Comparison of ENCODE assay signal across 15 cellular contexts in the genomic region with DNA sequence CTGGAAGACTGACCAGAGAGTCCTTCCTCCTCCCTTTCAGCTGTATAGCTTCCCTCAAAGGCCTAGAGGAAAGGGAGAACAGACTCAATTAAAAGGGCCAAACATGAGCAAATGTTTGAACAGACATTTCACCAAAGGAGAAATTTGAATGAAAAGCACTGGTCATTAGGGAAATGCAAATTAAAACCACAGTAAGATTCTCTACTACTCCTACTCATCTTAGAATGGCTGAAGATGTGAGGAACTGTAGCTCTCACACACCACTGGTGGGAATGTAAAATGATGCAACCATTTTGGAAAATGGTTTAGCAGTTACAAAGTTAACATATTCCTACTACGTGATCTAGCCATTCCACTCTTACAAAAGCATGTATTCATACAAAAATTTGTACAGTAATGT.
"Had no signal": no experiment of that assay in that cellular context is flagged by ENCODE, and none has a peak within 500 bp of the region (broad histone marks: within the 10 kb centered on the region; RNA-seq: fewer than 3 reads in every experiment).

No MANE protein-coding gene starts in this region.

- H3K27me3 ChIP-seq: dorsolateral prefrontal cortex, hepatocyte, pancreas, sigmoid colon, spleen, stomach, testis, upper lobe of right lung had no signal

- H3K4me3 Mint-ChIP-seq: endodermal cell; naive thymus-derived CD4-positive, alpha-beta T cell; T-helper 2 cell treated with Interferon-gamma antibody and Interleukin-4, amounts not matched to agents 5 μg/mL and 100 μg/mL, for 36 hours had no signal

- H3K4me3 ChIP-seq: dorsolateral prefrontal cortex, hepatocyte, pancreas, sigmoid colon, spleen, stomach, testis, upper lobe of right lung had no signal

- DNase-seq: activated CD4-positive, alpha-beta T cell treated with anti-CD3 and anti-CD28 coated beads, Interleukin-2, amount 50 U/mL, for 4 hours; activated CD4-positive, CD25-positive, alpha-beta regulatory T cell treated with anti-CD3 and anti-CD28 coated beads, Interleukin-2, amount 50 U/mL, for 72 hours; activated naive CD4-positive, alpha-beta T cell treated with anti-CD3 and anti-CD28 coated beads, Interleukin-2, amount 50 U/mL, for 16 hours; dorsolateral prefrontal cortex; endodermal cell; islet precursor cell; naive thymus-derived CD4-positive, alpha-beta T cell; pancreas; sigmoid colon; spleen; stomach; testis; upper lobe of right lung had no signal

- ATAC-seq: naive thymus-derived CD4-positive, alpha-beta T cell; pancreas; upper lobe of right lung had no signal

- H3K27ac ChIP-seq: dorsolateral prefrontal cortex, hepatocyte, pancreas, sigmoid colon, spleen, stomach, testis, upper lobe of right lung had no signal

- H3K36me3 ChIP-seq: pancreas, sigmoid colon, upper lobe of right lung had no signal

- H3K27ac Mint-ChIP-seq: endodermal cell; naive thymus-derived CD4-positive, alpha-beta T cell; T-helper 2 cell treated with Interferon-gamma antibody and Interleukin-4, amounts not matched to agents 5 μg/mL and 100 μg/mL, for 36 hours had no signal

- H3K4me2 ChIP-seq: hepatocyte had no signal

- H3K9me3 ChIP-seq: pancreas, sigmoid colon, testis, upper lobe of right lung had no signal

- H3K4me1 ChIP-seq: pancreas, stomach, testis, upper lobe of right lung had no signal
